Comparison of ENCODE assay signal across 17 cellular contexts in the genomic region with DNA sequence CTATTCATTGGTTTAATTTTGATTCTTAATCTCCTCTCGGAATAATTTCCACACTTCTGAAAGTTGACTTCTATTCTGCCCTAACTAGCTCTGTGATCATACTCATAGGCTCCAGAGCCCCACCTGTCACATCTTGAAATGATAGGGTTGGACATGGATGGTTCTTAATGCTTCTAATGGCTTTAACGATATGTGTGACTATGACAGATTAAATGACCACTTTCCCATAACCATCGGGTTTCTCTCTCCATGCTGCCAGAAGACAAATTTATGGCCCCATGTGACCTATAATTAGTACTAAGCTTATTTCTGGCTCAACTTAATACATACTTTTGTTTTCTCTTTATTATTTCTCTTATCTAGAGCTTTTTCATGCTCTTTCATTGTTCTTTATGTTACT.
DNase-seq lines count a peak whose midpoint lies in the region; ATAC-seq and TF ChIP-seq lines count a peak whose summit lies in the region.
"Had no signal": no experiment of that assay in that cellular context is flagged by ENCODE, and none has a peak within 500 bp of the region (broad histone marks: within the 10 kb centered on the region; RNA-seq: fewer than 3 reads in every experiment).

No MANE protein-coding gene starts in this region.

- no peaks in the 10 kb centered on the region for H3K27me3 ChIP-seq in SK-N-SH (ENCODE audit: insufficient read depth)
- no peaks in the 10 kb centered on the region for H3K27me3 ChIP-seq in uterus

- intact Hi-C loops in uterus (cut with DNase I; ENCODE audit: low total_unique reads): no loop called here

- H3K4me3 ChIP-seq in SK-N-SH (ENCODE audit: low read depth in 2 of 2, low read length in 1 of 2) (no peak overlapping the region), uterus (no peak overlapping the region)
- H3K4me3 ChIP-seq: GM12878 had no signal

- H3K27ac Mint-ChIP-seq in nephron: peak overlapping the region; percentile 8 to 22 (median 12)
- H3K27ac Mint-ChIP-seq: B cell; CD4-positive, alpha-beta T cell had no signal

- H3K9me2 ChIP-seq in SK-N-SH: no peaks in the 10 kb centered on the region

- H3K4me1 Mint-ChIP-seq in nephron: peaks cover 39% of the 10 kb centered on the region
- H3K4me1 Mint-ChIP-seq: B cell had no signal

- no peaks in the 10 kb centered on the region for H3K36me3 ChIP-seq in SK-N-SH (replicated peaks in 1 of 2; ENCODE audit: control insufficient read depth in 1 of 2, insufficient read depth in 2 of 2, low read length in 1 of 2)
- H3K36me3 ChIP-seq in uterus: no peaks in the 10 kb centered on the region

- TF ChIP-seq CTCF in SK-N-SH (IDR thresholded peaks at IDR 0.05) (no peak), nephron (IDR thresholded peaks at IDR 0.05; ENCODE audit: unreplicated experiment in 3 of 3) (no peak), uterus (IDR thresholded peaks at IDR 0.05) (no peak)

- no peak for TF ChIP-seq RAD21 in SK-N-SH (IDR thresholded peaks at IDR 0.05; ENCODE audit: low read length)

- no peak overlapping the region for H3K4me3 Mint-ChIP-seq in nephron
- H3K4me3 Mint-ChIP-seq: B cell; CD4-positive, alpha-beta T cell had no signal

- peaks cover 4% of the 10 kb centered on the region for H3K36me3 Mint-ChIP-seq in nephron (ENCODE audit: low read depth)

- POLR2A ChIA-PET in SK-N-SH (lab: Yijun Ruan, JAX): interaction anchor here (0.6 kb wide), 1 partner anchor 9 kb away, joined by 3 read pairs; no protein-coding TSS in a partner anchor

- 60% methylated on average over 3 of the region's 3 CpGs for WGBS in SK-N-SH (ENCODE audit: low lambda C conversion rate)

- no peak for TF ChIP-seq POLR2A in uterus (IDR thresholded peaks at IDR 0.05)

- no peaks in the 10 kb centered on the region for H3K9me3 ChIP-seq in SK-N-SH
- H3K9me3 ChIP-seq in uterus: no peaks in the 10 kb centered on the region

- H3K9ac ChIP-seq in SK-N-SH: no peak overlapping the region

- no peaks in the 10 kb centered on the region for H3K27me3 Mint-ChIP-seq in nephron (ENCODE audit: low read depth)
- H3K27me3 Mint-ChIP-seq: B cell had no signal

- CTCF ChIA-PET in SK-N-SH (lab: Yijun Ruan, JAX): no interaction called here

- H3K4me1 ChIP-seq in SK-N-SH (ENCODE audit: control insufficient read depth in 1 of 2, insufficient read depth in 2 of 2, low read depth in 1 of 2, low read length in 1 of 2) (peaks cover 0 to 32% of the 10 kb centered on the region in 2 experiments; a peak in 1 of 4 replicates), uterus (peaks cover 10 to 19% of the 10 kb centered on the region in 2 donors)

- no peak overlapping the region for H2AFZ ChIP-seq in SK-N-SH (ENCODE audit: low read depth)

- H3K27ac ChIP-seq in SK-N-SH (ENCODE audit: low read depth in 2 of 2, low read length in 1 of 2) (no peak overlapping the region), uterus (peak overlapping the region; percentile 59 to 62)
- H3K27ac ChIP-seq: HL-60 had no signal

- no peak for TF ChIP-seq EP300 in SK-N-SH (IDR thresholded peaks at IDR 0.05; ENCODE audit: borderline replicate concordance in 1 of 2, low read depth in 1 of 2, low read length in 1 of 2)

- peaks cover 9% of the 10 kb centered on the region for H3F3A ChIP-seq in SK-N-SH (replicated peaks; ENCODE audit: insufficient read depth)

- no peaks in the 10 kb centered on the region for H3K79me2 ChIP-seq in SK-N-SH (ENCODE audit: insufficient read depth)

- no peak for DNase-seq in SK-N-SH
- DNase-seq in NCI-H69 (lab: John Stamatoyannopoulos, UW): peak; percentile 9
- no peak for DNase-seq in uterus
- DNase-seq in NCI-H2029 treated with DMSO at 0.1 percent for 48 hours (lab: John Stamatoyannopoulos, UW): no peak
- DNase-seq in NCI-H2029 (lab: John Stamatoyannopoulos, UW): no peak
- DNase-seq: 8988T; ACHN; C1 segment of cervical spinal cord; Calu3; CD4-positive, alpha-beta T cell; DMS 273 treated with DMSO at 0.1 percent for 48 hours had no signal

- H3K9me3 Mint-ChIP-seq in nephron: no peaks in the 10 kb centered on the region
- H3K9me3 Mint-ChIP-seq: CD4-positive, alpha-beta T cell had no signal

- ATAC-seq in SK-N-SH treated with all-trans-retinoic acid at 6 μM for 48 hours: no peak
- ATAC-seq in GM21526 (IDR thresholded peaks at IDR 0.05; ENCODE audit: low FRiP score, unreplicated experiment): no peak
- ATAC-seq: GM12878 had no signal

- H4K20me1 ChIP-seq in SK-N-SH (ENCODE audit: insufficient read depth): no peaks in the 10 kb centered on the region

- H3K4me2 ChIP-seq in SK-N-SH: 0 out of 2 replicates have a peak overlapping the region, but pooled peaks have one; percentile 20

TF ChIP-seq in SK-N-SH, 30 proteins besides CTCF, POLR2A, EP300 and RAD21:
- no peak for TF ChIP-seq TCF12 (IDR thresholded peaks at IDR 0.05)
- TF ChIP-seq, protein P1, sequence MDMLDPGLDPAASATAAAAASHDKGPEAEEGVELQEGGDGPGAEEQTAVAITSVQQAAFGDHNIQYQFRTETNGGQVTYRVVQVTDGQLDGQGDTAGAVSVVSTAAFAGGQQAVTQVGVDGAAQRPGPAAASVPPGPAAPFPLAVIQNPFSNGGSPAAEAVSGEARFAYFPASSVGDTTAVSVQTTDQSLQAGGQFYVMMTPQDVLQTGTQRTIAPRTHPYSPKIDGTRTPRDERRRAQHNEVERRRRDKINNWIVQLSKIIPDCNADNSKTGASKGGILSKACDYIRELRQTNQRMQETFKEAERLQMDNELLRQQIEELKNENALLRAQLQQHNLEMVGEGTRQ (IDR thresholded peaks at IDR 0.05; ENCODE audit: borderline replicate concordance, low read depth, low read length): no peak
- TF ChIP-seq YY1 (IDR thresholded peaks at IDR 0.05; ENCODE audit: low read depth): no peak
- TF ChIP-seq NRF1 (IDR thresholded peaks at IDR 0.05; ENCODE audit: low read depth, low read length): no peak
- no peak for TF ChIP-seq ELF1 (IDR thresholded peaks at IDR 0.05)
- no peak for TF ChIP-seq GABPA (IDR thresholded peaks at IDR 0.05; ENCODE audit: low read depth)
- TF ChIP-seq FOXJ3 (CRISPR knock-in tag; IDR thresholded peaks at IDR 0.05): no peak

TF ChIP-seq in SK-N-SH treated with all-trans-retinoic acid at 6 μM for 48 hours, 23 proteins besides CTCF, POLR2A, EP300 and RAD21 (continues in another document):
- TF ChIP-seq ZC3H10 (CRISPR knock-in tag; IDR thresholded peaks at IDR 0.05) (no peak), PPARA (CRISPR knock-in tag; IDR thresholded peaks at IDR 0.05; ENCODE audit: borderline replicate concordance) (no peak), TCF4 (CRISPR knock-in tag; IDR thresholded peaks at IDR 0.05; ENCODE audit: borderline replicate concordance) (no peak), GLIS3 (CRISPR knock-in tag; IDR thresholded peaks at IDR 0.05) (no peak), OSR1 (CRISPR knock-in tag; IDR thresholded peaks at IDR 0.05) (no peak), ZNF565 (CRISPR knock-in tag; conservative IDR thresholded peaks at IDR 0.05; ENCODE audit: low read depth) (no peak), CSDC2 (CRISPR knock-in tag; IDR thresholded peaks at IDR 0.05) (no peak), ESRRG (CRISPR knock-in tag; IDR thresholded peaks at IDR 0.05) (no peak), ZFP3 (CRISPR knock-in tag; IDR thresholded peaks at IDR 0.05) (no peak), ISL1 (CRISPR knock-in tag; IDR thresholded peaks at IDR 0.05) (no peak), POU6F1 (CRISPR knock-in tag; IDR thresholded peaks at IDR 0.05; ENCODE audit: borderline replicate concordance, low read depth) (no peak), RARB (CRISPR knock-in tag; IDR thresholded peaks at IDR 0.05) (no peak), ZFP30 (CRISPR knock-in tag; IDR thresholded peaks at IDR 0.05) (no peak), TOX (CRISPR knock-in tag; IDR thresholded peaks at IDR 0.05; ENCODE audit: borderline replicate concordance) (no peak), ZNF8 (CRISPR knock-in tag; IDR thresholded peaks at IDR 0.05) (no peak)
- TF ChIP-seq, protein P2, sequence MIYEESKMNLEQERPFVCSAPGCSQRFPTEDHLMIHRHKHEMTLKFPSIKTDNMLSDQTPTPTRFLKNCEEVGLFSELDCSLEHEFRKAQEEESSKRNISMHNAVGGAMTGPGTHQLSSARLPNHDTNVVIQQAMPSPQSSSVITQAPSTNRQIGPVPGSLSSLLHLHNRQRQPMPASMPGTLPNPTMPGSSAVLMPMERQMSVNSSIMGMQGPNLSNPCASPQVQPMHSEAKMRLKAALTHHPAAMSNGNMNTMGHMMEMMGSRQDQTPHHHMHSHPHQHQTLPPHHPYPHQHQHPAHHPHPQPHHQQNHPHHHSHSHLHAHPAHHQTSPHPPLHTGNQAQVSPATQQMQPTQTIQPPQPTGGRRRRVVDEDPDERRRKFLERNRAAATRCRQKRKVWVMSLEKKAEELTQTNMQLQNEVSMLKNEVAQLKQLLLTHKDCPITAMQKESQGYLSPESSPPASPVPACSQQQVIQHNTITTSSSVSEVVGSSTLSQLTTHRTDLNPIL (CRISPR knock-in tag; IDR thresholded peaks at IDR 0.05; ENCODE audit: low read depth): no peak
- TF ChIP-seq, protein P3, sequence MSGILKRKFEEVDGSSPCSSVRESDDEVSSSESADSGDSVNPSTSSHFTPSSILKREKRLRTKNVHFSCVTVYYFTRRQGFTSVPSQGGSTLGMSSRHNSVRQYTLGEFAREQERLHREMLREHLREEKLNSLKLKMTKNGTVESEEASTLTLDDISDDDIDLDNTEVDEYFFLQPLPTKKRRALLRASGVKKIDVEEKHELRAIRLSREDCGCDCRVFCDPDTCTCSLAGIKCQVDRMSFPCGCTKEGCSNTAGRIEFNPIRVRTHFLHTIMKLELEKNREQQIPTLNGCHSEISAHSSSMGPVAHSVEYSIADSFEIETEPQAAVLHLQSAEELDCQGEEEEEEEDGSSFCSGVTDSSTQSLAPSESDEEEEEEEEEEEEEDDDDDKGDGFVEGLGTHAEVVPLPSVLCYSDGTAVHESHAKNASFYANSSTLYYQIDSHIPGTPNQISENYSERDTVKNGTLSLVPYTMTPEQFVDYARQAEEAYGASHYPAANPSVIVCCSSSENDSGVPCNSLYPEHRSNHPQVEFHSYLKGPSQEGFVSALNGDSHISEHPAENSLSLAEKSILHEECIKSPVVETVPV (CRISPR knock-in tag; IDR thresholded peaks at IDR 0.05): no peak

Comparison
In these comparisons a context has a peak if more than half of its experiments do, and no peak if none do; other contexts are left out.
1. H3K27ac ChIP-seq: peak in uterus (2 of 2); none in SK-N-SH (0 of 2).